1 cellular context compared by ENCODE assay signal in the genomic region with DNA sequence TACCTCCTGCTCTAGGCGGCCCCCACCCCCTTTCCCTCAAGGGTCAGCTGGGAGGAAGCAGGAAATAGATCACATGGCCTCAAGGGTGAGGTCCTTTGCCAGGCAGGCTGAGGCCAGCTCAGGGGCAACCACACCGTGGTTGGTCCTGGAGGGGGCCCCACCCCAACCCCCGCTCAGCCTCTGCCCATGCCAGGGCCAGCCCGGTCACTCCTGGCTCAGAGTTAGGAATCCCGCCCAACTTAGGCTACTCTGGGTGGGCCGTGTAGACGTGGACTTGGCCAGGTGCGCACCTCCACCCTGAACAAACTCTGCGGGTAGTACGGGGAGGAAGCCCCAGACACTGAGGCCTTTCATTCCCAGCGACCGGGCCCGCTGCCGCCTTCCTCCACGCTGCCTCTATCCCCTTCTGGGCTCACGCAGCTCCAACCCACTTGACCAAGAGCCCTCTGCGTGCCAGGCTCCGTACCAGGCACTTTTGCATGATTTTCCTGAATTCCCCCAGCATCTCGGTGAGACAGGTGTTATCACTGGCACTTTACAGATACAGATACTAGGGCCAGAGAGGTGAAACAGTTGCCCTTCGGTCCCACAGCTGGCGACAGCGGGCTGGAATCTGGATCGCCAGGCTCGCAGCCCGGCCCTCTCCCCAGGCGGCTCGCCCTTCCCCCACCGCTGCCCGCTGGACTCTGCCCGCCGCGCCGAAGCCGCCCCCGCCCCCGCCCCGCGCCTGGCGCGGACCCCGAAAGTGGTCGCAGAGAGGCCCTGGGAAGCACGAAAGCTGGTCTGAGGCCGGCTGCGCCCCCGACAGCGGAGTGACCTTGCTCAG.
TF ChIP-seq lines count a peak whose summit lies in the region.

No MANE protein-coding gene starts in this region.

TF ChIP-seq in endothelial cell of umbilical vein, 7 proteins besides CTCF, POLR2A, EP300 and RAD21:
- TF ChIP-seq MYC (IDR thresholded peaks at IDR 0.05; ENCODE audit: low read depth, low read length) (peak; percentile 76), POLR2AphosphoS5 (IDR thresholded peaks at IDR 0.05; ENCODE audit: insufficient read depth, low read depth, low read length) (peak; percentile 95), JUN (IDR thresholded peaks at IDR 0.05; ENCODE audit: borderline replicate concordance, insufficient read depth, insufficient read length, low read depth) (no peak), GATA2 (IDR thresholded peaks at IDR 0.05; ENCODE audit: insufficient read depth, insufficient read length, low read depth, low read length) (no peak), FOS (IDR thresholded peaks at IDR 0.05; ENCODE audit: borderline replicate concordance, insufficient read depth, low read length) (peak; percentile 78), EZH2 (IDR thresholded peaks at IDR 0.05; ENCODE audit: borderline replicate concordance, low read depth, low read length, severe bottlenecking) (no peak)
- TF ChIP-seq, protein P1, sequence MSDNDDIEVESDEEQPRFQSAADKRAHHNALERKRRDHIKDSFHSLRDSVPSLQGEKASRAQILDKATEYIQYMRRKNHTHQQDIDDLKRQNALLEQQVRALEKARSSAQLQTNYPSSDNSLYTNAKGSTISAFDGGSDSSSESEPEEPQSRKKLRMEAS (IDR thresholded peaks at IDR 0.05; ENCODE audit: insufficient read depth, insufficient read length), result peak; percentile 70
